25 cellular contexts compared by ENCODE assay signal in genomic region chr9:32161209-32161608, GRCh38.
DNase-seq lines count a peak whose midpoint lies in the region; ATAC-seq, FAIRE-seq and TF ChIP-seq lines count a peak whose summit lies in the region.
"Had no signal": no experiment of that assay in that cellular context is flagged by ENCODE, and none has a peak within 500 bp of the region (broad histone marks: within the 10 kb centered on the region; RNA-seq: fewer than 3 reads in every experiment).

No MANE protein-coding gene starts in this region.

- H3K9me3 Mint-ChIP-seq in activated CD8-positive, alpha-beta T cell treated with anti-CD3 and anti-CD28 coated beads, Interleukin-2, amount 10 ng/mL, durations not matched to agents 7 days and 5 days (ENCODE audit: insufficient read depth), result no peaks in the 10 kb centered on the region
- H3K9me3 Mint-ChIP-seq: activated naive CD4-positive, alpha-beta T cell treated with anti-CD3 and anti-CD28 coated beads, Interleukin-2, amount 10 ng/mL, durations not matched to agents 7 days and 5 days; activated T-cell treated with anti-CD3 and anti-CD28 coated beads, Interleukin-2, amount 50 U/mL, for 72 hours; neural progenitor cell; T-cell had no signal

- no peaks in the 10 kb centered on the region for H3K4me1 Mint-ChIP-seq in activated CD8-positive, alpha-beta T cell treated with anti-CD3 and anti-CD28 coated beads, Interleukin-2, amount 10 ng/mL, durations not matched to agents 7 days and 5 days (ENCODE audit: low read depth)
- H3K4me1 Mint-ChIP-seq: activated naive CD4-positive, alpha-beta T cell treated with anti-CD3 and anti-CD28 coated beads, Interleukin-2, amount 10 ng/mL, durations not matched to agents 7 days and 5 days; neural progenitor cell; T-cell had no signal

- TF ChIP-seq CTCF in suprapubic skin (IDR thresholded peaks at IDR 0.05), result no peak
- TF ChIP-seq CTCF in D721Med (IDR thresholded peaks at IDR 0.05; ENCODE audit: insufficient read depth, missing control alignments), result no peak

- no peaks in the 10 kb centered on the region for H3K4me1 ChIP-seq in suprapubic skin
- H3K4me1 ChIP-seq: colonic mucosa, neural progenitor cell, psoas muscle had no signal

- POLR2A ChIA-PET in activated CD8-positive, alpha-beta T cell treated with anti-CD3 and anti-CD28 coated beads, Interleukin-2, amount 10 ng/mL, durations not matched to agents 7 days and 5 days (lab: Charles Lee), result no interaction called here

- CTCF ChIA-PET in activated CD8-positive, alpha-beta T cell treated with anti-CD3 and anti-CD28 coated beads, Interleukin-2, amount 10 ng/mL, durations not matched to agents 7 days and 5 days (lab: Charles Lee), result no interaction called here

- TF ChIP-seq POLR2A in suprapubic skin (IDR thresholded peaks at IDR 0.05), result no peak

- no peak overlapping the region for H3K27ac ChIP-seq in suprapubic skin
- H3K27ac ChIP-seq: colonic mucosa, GM23248, neural progenitor cell, psoas muscle had no signal

- no peak overlapping the region for H3K4me3 ChIP-seq in suprapubic skin
- H3K4me3 ChIP-seq: colonic mucosa, GM23248, lung, neural progenitor cell, psoas muscle had no signal

- H3K27me3 Mint-ChIP-seq in activated CD8-positive, alpha-beta T cell treated with anti-CD3 and anti-CD28 coated beads, Interleukin-2, amount 10 ng/mL, durations not matched to agents 7 days and 5 days (ENCODE audit: low read depth), result no peaks in the 10 kb centered on the region
- H3K27me3 Mint-ChIP-seq: activated naive CD4-positive, alpha-beta T cell treated with anti-CD3 and anti-CD28 coated beads, Interleukin-2, amount 10 ng/mL, durations not matched to agents 7 days and 5 days; T-cell had no signal

- H3K36me3 ChIP-seq in suprapubic skin, result no peaks in the 10 kb centered on the region
- H3K36me3 ChIP-seq: colonic mucosa, neural progenitor cell had no signal

- no peaks in the 10 kb centered on the region for H3K36me3 Mint-ChIP-seq in activated CD8-positive, alpha-beta T cell treated with anti-CD3 and anti-CD28 coated beads, Interleukin-2, amount 10 ng/mL, durations not matched to agents 7 days and 5 days (ENCODE audit: low read depth)
- H3K36me3 Mint-ChIP-seq: activated naive CD4-positive, alpha-beta T cell treated with anti-CD3 and anti-CD28 coated beads, Interleukin-2, amount 10 ng/mL, durations not matched to agents 7 days and 5 days; neural progenitor cell; T-cell had no signal

- no peak overlapping the region for H3K4me3 Mint-ChIP-seq in activated CD8-positive, alpha-beta T cell treated with anti-CD3 and anti-CD28 coated beads, Interleukin-2, amount 10 ng/mL, durations not matched to agents 7 days and 5 days
- H3K4me3 Mint-ChIP-seq: activated naive CD4-positive, alpha-beta T cell treated with anti-CD3 and anti-CD28 coated beads, Interleukin-2, amount 10 ng/mL, durations not matched to agents 7 days and 5 days; activated T-cell treated with anti-CD3 and anti-CD28 coated beads, Interleukin-2, amount 50 U/mL, for 72 hours; neural progenitor cell; T-cell had no signal

- no peak for TF ChIP-seq EP300 in suprapubic skin (IDR thresholded peaks at IDR 0.05)

- H3K9me3 ChIP-seq in suprapubic skin, result no peaks in the 10 kb centered on the region
- H3K9me3 ChIP-seq: colonic mucosa, psoas muscle had no signal

- 70% methylated on average over 1 of the region's 1 CpG for WGBS in suprapubic skin

- FAIRE-seq in D721Med (lab: Jason Lieb, UNC), result no peak
- FAIRE-seq: bronchial epithelial cell, TTC549, urothelium cell line had no signal

- H3K27ac Mint-ChIP-seq in activated CD8-positive, alpha-beta T cell treated with anti-CD3 and anti-CD28 coated beads, Interleukin-2, amount 10 ng/mL, durations not matched to agents 7 days and 5 days, result no peak overlapping the region
- H3K27ac Mint-ChIP-seq: activated naive CD4-positive, alpha-beta T cell treated with anti-CD3 and anti-CD28 coated beads, Interleukin-2, amount 10 ng/mL, durations not matched to agents 7 days and 5 days; activated T-cell treated with anti-CD3 and anti-CD28 coated beads, Interleukin-2, amount 50 U/mL, for 72 hours; neural progenitor cell; T-cell had no signal

- no peak for DNase-seq in activated CD4-positive, alpha-beta T cell treated with anti-CD3 and anti-CD28 coated beads, Interleukin-2, amount 50 U/mL, for 1 hour
- DNase-seq in suprapubic skin (ENCODE audit: low spot score in 2 of 2) (no peak), D721Med (ENCODE audit: insufficient read length, low spot score) (no peak)
- DNase-seq in activated CD8-positive, alpha-beta T cell treated with anti-CD3 and anti-CD28 coated beads, Interleukin-2, amount 10 ng/mL, durations not matched to agents 7 days and 5 days, result no peak
- DNase-seq: activated naive CD4-positive, alpha-beta T cell treated with anti-CD3 and anti-CD28 coated beads, Interleukin-2, amount 10 ng/mL, durations not matched to agents 7 days and 5 days; activated T-cell treated with anti-CD3 and anti-CD28 coated beads, Interleukin-2, amount 50 U/mL, for 72 hours; amygdala; Calu3; colonic mucosa; GM23248; NCI-H510A treated with DMSO at 0.1 percent for 48 hours; NK-92 treated with Interleukin-12 subunit alpha and Interleukin-12 subunit beta, amount 100 ng/mL, for 24 hours; psoas muscle; SIG-M5; T-cell had no signal

- H3K27me3 ChIP-seq in suprapubic skin, result no peaks in the 10 kb centered on the region
- H3K27me3 ChIP-seq: colonic mucosa, neural progenitor cell had no signal

- ATAC-seq in GM18517 (IDR thresholded peaks at IDR 0.05; ENCODE audit: unreplicated experiment) (peak; percentile 18), GM19452 (IDR thresholded peaks at IDR 0.05; ENCODE audit: unreplicated experiment) (peak; percentile 14), HG02852 (IDR thresholded peaks at IDR 0.05; ENCODE audit: unreplicated experiment) (peak; percentile 11), HG03520 (IDR thresholded peaks at IDR 0.05; ENCODE audit: unreplicated experiment) (peak; percentile 21)
- ATAC-seq in activated CD8-positive, alpha-beta T cell treated with anti-CD3 and anti-CD28 coated beads, Interleukin-2, amount 10 ng/mL, durations not matched to agents 7 days and 5 days, result no peak
- ATAC-seq: activated T-cell treated with anti-CD3 and anti-CD28 coated beads, Interleukin-2, amount 50 U/mL, for 72 hours; Panc1; T-cell had no signal
